15 cellular contexts compared by ENCODE assay signal in the genomic region with DNA sequence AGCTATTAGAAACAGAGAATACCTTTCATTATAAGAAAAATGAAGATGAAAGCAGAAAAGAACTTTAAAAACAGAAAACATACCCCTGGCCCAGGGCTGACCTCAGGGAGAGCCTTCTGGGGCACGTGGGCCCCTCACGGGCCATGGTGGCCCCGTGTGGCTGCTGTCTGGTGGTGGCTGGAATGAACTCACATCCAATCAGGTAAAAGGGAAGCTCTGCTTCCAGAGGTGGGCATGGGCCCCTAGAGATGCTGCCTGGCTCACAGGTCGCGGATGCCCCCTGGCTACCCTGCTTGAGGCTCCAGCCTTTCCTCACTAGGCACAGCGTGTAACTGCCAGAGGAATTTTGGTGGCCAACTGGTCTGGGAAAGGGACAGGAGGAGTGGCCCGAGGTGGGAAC. TPM values are rescaled to one million over a fixed set of nuclear protein-coding genes. Genes with fewer than 3 reads are reported as not detected.
"Had no signal": no experiment of that assay in that cellular context is flagged by ENCODE, and none has a peak within 500 bp of the region (broad histone marks: within the 10 kb centered on the region; RNA-seq: fewer than 3 reads in every experiment).

No MANE protein-coding gene starts in this region.

- H3K9me3 Mint-ChIP-seq: T-cell, WTC11 had no signal

- H3K36me3 ChIP-seq: gastrocnemius medialis, heart left ventricle had no signal

- H3K4me1 Mint-ChIP-seq: naive thymus-derived CD4-positive, alpha-beta T cell had no signal

- H3K9me3 ChIP-seq: gastrocnemius medialis, heart left ventricle had no signal

- ATAC-seq: activated CD8-positive, alpha-beta T cell treated with anti-CD3 and anti-CD28 coated beads, Interleukin-2, amount 10 ng/mL, durations not matched to agents 7 days and 5 days; gastrocnemius medialis; heart left ventricle; naive thymus-derived CD4-positive, alpha-beta T cell; T-cell had no signal

- H3K27ac ChIP-seq: gastrocnemius medialis, heart left ventricle, SK-N-MC had no signal

- H3K4me3 Mint-ChIP-seq: activated CD8-positive, alpha-beta T cell treated with anti-CD3 and anti-CD28 coated beads, Interleukin-2, amount 10 ng/mL, durations not matched to agents 7 days and 5 days; naive thymus-derived CD4-positive, alpha-beta T cell; T-cell; WTC11 had no signal

- H3K36me3 Mint-ChIP-seq: brain; naive thymus-derived CD4-positive, alpha-beta T cell; T-cell; WTC11 had no signal

- H3K27ac Mint-ChIP-seq: activated CD8-positive, alpha-beta T cell treated with anti-CD3 and anti-CD28 coated beads, Interleukin-2, amount 10 ng/mL, durations not matched to agents 7 days and 5 days; naive thymus-derived CD4-positive, alpha-beta T cell; T-cell had no signal

- DNase-seq: activated CD8-positive, alpha-beta T cell treated with anti-CD3 and anti-CD28 coated beads, Interleukin-2, amount 10 ng/mL, durations not matched to agents 7 days and 5 days; activated naive CD4-positive, alpha-beta T cell treated with Interleukin-2 at 50 U/mL for 16 hours; anterior cingulate cortex; effector CD8-positive, alpha-beta T cell; gastrocnemius medialis; heart left ventricle; naive thymus-derived CD4-positive, alpha-beta T cell; retina; stimulated activated CD4-positive, alpha-beta T cell treated with anti-CD3 and anti-CD28 coated beads, Interleukin-12 subunit alpha, Interleukin-12 subunit beta, amount 100 ng/mL, for 4 hours; stimulated activated CD4-positive, alpha-beta T cell treated with anti-CD3 and anti-CD28 coated beads, Interleukin-1b, Interleukin-23, amount 100 ng/mL, for 48 hours; stimulated activated naive CD4-positive, alpha-beta T cell; T-cell had no signal

- H3K4me3 ChIP-seq: gastrocnemius medialis, heart left ventricle, SK-N-MC had no signal

- H3K27me3 ChIP-seq: gastrocnemius medialis had no signal

RNA-seq across cellular contexts. Expression of gene SNORC, which starts 16.6 kb away (rescaled TPM):
- polyA plus RNA-seq: naive thymus-derived CD4-positive, alpha-beta T cell had no signal
